Comparison of ENCODE assay signal across 1 cellular context in genomic region chr16:46387720-46388119, GRCh38.
A peak's percentile ranks its signal among the peaks of the same experiment; 100 is the strongest.
TF ChIP-seq lines count a peak whose summit lies in the region.
"Not testable (repeated sequence)": the region's sequence is repeated elsewhere in the genome, so short reads cannot be mapped to it uniquely, and the experiment has no call there.

No MANE protein-coding gene starts in this region.

TF ChIP-seq in HepG2, 621 proteins besides CTCF, POLR2A, EP300 and RAD21 (continued from another document):
- TF ChIP-seq SKIL (CRISPR knock-in tag; IDR thresholded peaks at IDR 0.05; ENCODE audit: borderline replicate concordance) (peak; percentile 94), ZNF841 (CRISPR knock-in tag; IDR thresholded peaks at IDR 0.05; ENCODE audit: borderline replicate concordance) (peak; percentile 99), JDP2 (CRISPR knock-in tag; IDR thresholded peaks at IDR 0.05; ENCODE audit: borderline replicate concordance) (peak; percentile 98), ZBTB2 (CRISPR knock-in tag; IDR thresholded peaks at IDR 0.05; ENCODE audit: low read depth) (peak; percentile 97), ZNF589 (CRISPR knock-in tag; conservative IDR thresholded peaks at IDR 0.05) (peak; percentile 100), BATF2 (CRISPR knock-in tag; IDR thresholded peaks at IDR 0.05) (peak; percentile 99), ZNF780A (CRISPR knock-in tag; IDR thresholded peaks at IDR 0.05) (peak; percentile 99), GRHL1 (CRISPR knock-in tag; conservative IDR thresholded peaks at IDR 0.05) (peak; percentile 96), ZC3H13 (CRISPR knock-in tag; IDR thresholded peaks at IDR 0.05) (peak; percentile 88; the same call in 1 of the 2 replicates), HOXA7 (CRISPR knock-in tag; IDR thresholded peaks at IDR 0.05) (peak; percentile 99), NONO (CRISPR knock-in tag; conservative IDR thresholded peaks at IDR 0.05) (peak; percentile 82), ATF4 (CRISPR knock-in tag; IDR thresholded peaks at IDR 0.05) (peak in 1 of 2 experiments; percentile 71; a peak in 1 of 4 replicates), REL (CRISPR knock-in tag; conservative IDR thresholded peaks at IDR 0.05) (peak; percentile 98), JUNB (CRISPR knock-in tag; IDR thresholded peaks at IDR 0.05; ENCODE audit: borderline replicate concordance) (peak; percentile 93)
- not testable (repeated sequence) for TF ChIP-seq NONO (IDR thresholded peaks at IDR 0.05)
